In the genomic region with DNA sequence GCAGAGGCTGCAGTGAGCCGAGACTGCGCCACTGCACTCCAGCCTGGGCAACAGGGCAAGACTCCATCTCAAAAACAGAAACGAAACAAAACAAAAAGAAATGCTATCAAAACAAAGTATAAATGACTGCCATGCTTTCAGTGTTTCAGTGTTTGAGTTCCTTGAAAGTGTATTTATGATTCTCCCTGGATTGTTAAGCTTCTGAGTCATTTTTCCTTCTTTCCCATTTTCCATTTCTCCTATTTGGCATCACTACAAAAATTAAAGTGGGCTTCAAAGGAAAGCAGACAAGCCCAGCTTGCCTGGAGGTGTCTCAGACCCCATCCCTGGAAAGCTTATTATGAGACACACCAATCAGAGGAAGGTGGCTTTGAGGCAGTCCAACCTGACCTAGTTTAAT, we compare ENCODE assay signal across 24 cellular contexts. TPM values are rescaled to one million over a fixed set of nuclear protein-coding genes. Genes with fewer than 3 reads are reported as not detected.
A peak's percentile ranks its signal among the peaks of the same experiment; 100 is the strongest.
DNase-seq lines count a peak whose midpoint lies in the region; ATAC-seq and TF ChIP-seq lines count a peak whose summit lies in the region.
"Had no signal": no experiment of that assay in that cellular context is flagged by ENCODE, and none has a peak within 500 bp of the region (broad histone marks: within the 10 kb centered on the region; RNA-seq: fewer than 3 reads in every experiment).

No MANE protein-coding gene starts in this region.

- intact Hi-C loops in CD8-positive, alpha-beta T cell (cut with DNase I, micrococcal nuclease) = loop anchor here in 1 of 2 experiments (2.0 kb wide), 1 partner anchor 27 kb away; no protein-coding TSS in a partner anchor
- intact Hi-C loops in ascending aorta (cut with DNase I) = no loop called here

- CTCF ChIA-PET in CD8-positive, alpha-beta T cell (lab: Charles Lee) = interaction anchor here (1.1 to 14.7 kb wide), 6 partner anchors 9 to 65 kb away, joined by 3 to 144 read pairs (median 3); no protein-coding TSS in a partner anchor

- H3K9me3 Mint-ChIP-seq in CD8-positive, alpha-beta T cell = no peaks in the 10 kb centered on the region
- H3K9me3 Mint-ChIP-seq in HFFc6 (no peaks in the 10 kb centered on the region), chondrocyte (ENCODE audit: low read depth) (no peaks in the 10 kb centered on the region), osteocyte (ENCODE audit: unreplicated experiment) (no peaks in the 10 kb centered on the region)
- H3K9me3 Mint-ChIP-seq: activated CD8-positive, alpha-beta T cell treated with anti-CD3 and anti-CD28 coated beads for 36 hours; T-helper 2 cell treated with Interferon-gamma antibody and Interleukin-4, amounts not matched to agents 5 μg/mL and 100 μg/mL, for 36 hours had no signal

- no peak overlapping the region for H3K4me3 ChIP-seq in CD8-positive, alpha-beta T cell (ENCODE audit: low read depth, low read length)
- H3K4me3 ChIP-seq in ascending aorta (no peak overlapping the region), MM.1S (ENCODE audit: low read length) (no peak overlapping the region)
- H3K4me3 ChIP-seq: psoas muscle, skin epidermis, tibial nerve had no signal

- H3K9ac ChIP-seq in MM.1S (ENCODE audit: low read length) = no peak overlapping the region

- H3K27me3 Mint-ChIP-seq in CD8-positive, alpha-beta T cell (ENCODE audit: low read depth) = no peaks in the 10 kb centered on the region
- H3K27me3 Mint-ChIP-seq in HFFc6 (ENCODE audit: insufficient read depth) (peaks cover 1% of the 10 kb centered on the region; the same call in 1 of the 2 replicates), chondrocyte (ENCODE audit: low read depth) (no peaks in the 10 kb centered on the region), osteocyte (ENCODE audit: unreplicated experiment) (no peaks in the 10 kb centered on the region)
- H3K27me3 Mint-ChIP-seq: activated CD8-positive, alpha-beta T cell treated with anti-CD3 and anti-CD28 coated beads for 36 hours had no signal

- no peak for TF ChIP-seq CTCF in CD8-positive, alpha-beta T cell (IDR thresholded peaks at IDR 0.05)
- no peak for TF ChIP-seq CTCF in HFFc6 (IDR thresholded peaks at IDR 0.05)
- no peak for TF ChIP-seq CTCF in chondrocyte (IDR thresholded peaks at IDR 0.05)
- no peak for TF ChIP-seq CTCF in osteocyte (IDR thresholded peaks at IDR 0.05)
- TF ChIP-seq CTCF in ascending aorta (IDR thresholded peaks at IDR 0.05) = no peak
- no peak for TF ChIP-seq CTCF in MM.1S (IDR thresholded peaks at IDR 0.05; ENCODE audit: low read length)

- H3K27ac ChIP-seq in CD8-positive, alpha-beta T cell (ENCODE audit: low read depth, low read length) = no peak overlapping the region
- no peak overlapping the region for H3K27ac ChIP-seq in ascending aorta
- H3K27ac ChIP-seq in MM.1S (ENCODE audit: low read length) = no peak overlapping the region
- H3K27ac ChIP-seq: psoas muscle, skin epidermis, tibial nerve, WERI-Rb-1 had no signal

- no peak overlapping the region for H3K4me2 ChIP-seq in MM.1S (ENCODE audit: low read depth, low read length)

- no peaks in the 10 kb centered on the region for H3K79me2 ChIP-seq in MM.1S (ENCODE audit: low read length)

- POLR2A ChIA-PET in CD8-positive, alpha-beta T cell (lab: Charles Lee) = interaction anchor here (1.3 to 3.2 kb wide), 4 partner anchors 10 to 65 kb away, joined by 3 to 12 read pairs (median 4); no protein-coding TSS in a partner anchor

- H3K27ac Mint-ChIP-seq in CD8-positive, alpha-beta T cell = peak overlapping the region; percentile 55
- H3K27ac Mint-ChIP-seq in HFFc6 = peak overlapping the region; percentile 27
- H3K27ac Mint-ChIP-seq in chondrocyte (ENCODE audit: unreplicated experiment) = peak overlapping the region; percentile 30
- H3K27ac Mint-ChIP-seq in osteocyte (ENCODE audit: unreplicated experiment) = peak overlapping the region; percentile 88
- H3K27ac Mint-ChIP-seq: activated CD8-positive, alpha-beta T cell treated with anti-CD3 and anti-CD28 coated beads for 36 hours; T-helper 2 cell treated with Interferon-gamma antibody and Interleukin-4, amounts not matched to agents 5 μg/mL and 100 μg/mL, for 36 hours had no signal

- H3K36me3 ChIP-seq in CD8-positive, alpha-beta T cell (ENCODE audit: insufficient read depth, low read length) = no peaks in the 10 kb centered on the region
- H3K36me3 ChIP-seq in ascending aorta = peaks cover 0 to 3% of the 10 kb centered on the region in 2 donors
- no peaks in the 10 kb centered on the region for H3K36me3 ChIP-seq in MM.1S (replicated peaks; ENCODE audit: insufficient read depth, low read length)

- no peaks in the 10 kb centered on the region for H3K27me3 ChIP-seq in CD8-positive, alpha-beta T cell (ENCODE audit: insufficient read depth, low read length)
- no peaks in the 10 kb centered on the region for H3K27me3 ChIP-seq in ascending aorta
- no peaks in the 10 kb centered on the region for H3K27me3 ChIP-seq in MM.1S (replicated peaks; ENCODE audit: insufficient read depth, low read length)
- H3K27me3 ChIP-seq: tibial nerve had no signal

- DNase-seq in CD8-positive, alpha-beta T cell = no peak
- no peak for DNase-seq in HFFc6
- no peak for DNase-seq in chondrocyte (ENCODE audit: low spot score)
- no peak for DNase-seq in osteocyte (ENCODE audit: extremely low spot score, unreplicated experiment)
- no peak for DNase-seq in stimulated activated CD4-positive, alpha-beta T cell treated with anti-CD3 and anti-CD28 coated beads, Interleukin-4, amount 100 ng/mL, for 1 hour
- DNase-seq in ascending aorta (ENCODE audit: low spot score in 2 of 2) = no peak
- no peak for DNase-seq in MM.1S
- DNase-seq: activated CD8-positive, alpha-beta T cell treated with anti-CD3 and anti-CD28 coated beads for 36 hours; activated naive CD4-positive, alpha-beta T cell treated with Interleukin-2 at 50 U/mL for 16 hours; COR-L47; effector CD4-positive, alpha-beta T cell; hypothalamus; KG1; left ventricle myocardium superior; NCI-H146; NCI-H510A treated with DMSO at 0.1 percent for 48 hours; psoas muscle; stimulated activated CD4-positive, alpha-beta T cell treated with anti-CD3 and anti-CD28 coated beads, Interleukin-2, amount 100 ng/mL, for 24 hours; stimulated activated naive CD4-positive, alpha-beta T cell treated with Interleukin-2 at 50 U/mL for 16 hours had no signal

- no peak overlapping the region for H3K4me3 Mint-ChIP-seq in CD8-positive, alpha-beta T cell
- H3K4me3 Mint-ChIP-seq in HFFc6 = no peak overlapping the region
- no peak overlapping the region for H3K4me3 Mint-ChIP-seq in chondrocyte (ENCODE audit: unreplicated experiment)
- no peak overlapping the region for H3K4me3 Mint-ChIP-seq in osteocyte (ENCODE audit: unreplicated experiment)
- H3K4me3 Mint-ChIP-seq: activated CD8-positive, alpha-beta T cell treated with anti-CD3 and anti-CD28 coated beads for 36 hours; T-helper 2 cell treated with Interferon-gamma antibody and Interleukin-4, amounts not matched to agents 5 μg/mL and 100 μg/mL, for 36 hours had no signal

- H2AFZ ChIP-seq in MM.1S (ENCODE audit: low read length) = no peak overlapping the region

- peaks cover 12% of the 10 kb centered on the region for H3F3A ChIP-seq in MM.1S (ENCODE audit: insufficient read depth, low read length)

- H4K20me1 ChIP-seq in MM.1S (ENCODE audit: insufficient read depth, low read length) = no peaks in the 10 kb centered on the region

- H3K4me1 ChIP-seq in CD8-positive, alpha-beta T cell (ENCODE audit: insufficient read depth, low read length) = peaks cover 42% of the 10 kb centered on the region
- H3K4me1 ChIP-seq in ascending aorta (no peaks in the 10 kb centered on the region), MM.1S (ENCODE audit: low read length) (peaks cover 10% of the 10 kb centered on the region)

- peaks cover 86% of the 10 kb centered on the region for H3K4me1 Mint-ChIP-seq in CD8-positive, alpha-beta T cell (ENCODE audit: low read depth)
- H3K4me1 Mint-ChIP-seq in HFFc6 (ENCODE audit: low read depth) = peaks cover 58% of the 10 kb centered on the region
- H3K4me1 Mint-ChIP-seq in chondrocyte (ENCODE audit: low read depth) = peaks cover 49% of the 10 kb centered on the region
- peaks cover 45% of the 10 kb centered on the region for H3K4me1 Mint-ChIP-seq in osteocyte (ENCODE audit: unreplicated experiment)

- H3K9me2 ChIP-seq in MM.1S (replicated peaks; ENCODE audit: insufficient read depth, low read length) = no peaks in the 10 kb centered on the region

- H3K9me3 ChIP-seq in CD8-positive, alpha-beta T cell (ENCODE audit: low read length) = no peaks in the 10 kb centered on the region
- no peaks in the 10 kb centered on the region for H3K9me3 ChIP-seq in ascending aorta
- H3K9me3 ChIP-seq in MM.1S (replicated peaks; ENCODE audit: insufficient read depth, low read length) = no peaks in the 10 kb centered on the region
- H3K9me3 ChIP-seq: psoas muscle, tibial nerve had no signal

- no peak for ATAC-seq in CD8-positive, alpha-beta T cell
- ATAC-seq: activated CD8-positive, alpha-beta T cell treated with anti-CD3 and anti-CD28 coated beads for 36 hours; esophagus mucosa; left ventricle myocardium superior had no signal

- H3K36me3 Mint-ChIP-seq in CD8-positive, alpha-beta T cell = peaks cover 69% of the 10 kb centered on the region
- H3K36me3 Mint-ChIP-seq in HFFc6 (ENCODE audit: low read depth) = peaks cover 14% of the 10 kb centered on the region; the same call in 1 of the 2 replicates
- H3K36me3 Mint-ChIP-seq in chondrocyte (ENCODE audit: low read depth) = peaks cover 6% of the 10 kb centered on the region
- H3K36me3 Mint-ChIP-seq in osteocyte (ENCODE audit: unreplicated experiment) = peaks cover 12% of the 10 kb centered on the region

RNA-seq across cellular contexts. Expression of a gene that starts 35.1 kb away (rescaled TPM):
- 100 to 1,000 TPM; 121 to 132 TPM for total RNA-seq in CD8-positive, alpha-beta T cell
- total RNA-seq in HFFc6 (2021; fragmentation: NEBNext Ultra II Directional; extraction: Animal tissue kit (Norgen Biotek cat#: 25700)) = 10 to 100 TPM; 43.7 to 66.3 (median 57.4) TPM
- total RNA-seq in chondrocyte (43.5 to 46.9 TPM (median 45.0 TPM) in 3 replicates), osteocyte (46.3 and 50.2 TPM in 2 replicates), ascending aorta (25.2 TPM)

Comparison
In these comparisons a context has a peak if more than half of its experiments do, and no peak if none do; other contexts are left out.
1. H3K27ac Mint-ChIP-seq: peak in every context shown above with its lines; median percentile 88 in osteocyte; 55 in CD8-positive, alpha-beta T cell; 30 in chondrocyte; 27 in HFFc6.